Comparison of ENCODE assay signal across 1 cellular context in the genomic region with DNA sequence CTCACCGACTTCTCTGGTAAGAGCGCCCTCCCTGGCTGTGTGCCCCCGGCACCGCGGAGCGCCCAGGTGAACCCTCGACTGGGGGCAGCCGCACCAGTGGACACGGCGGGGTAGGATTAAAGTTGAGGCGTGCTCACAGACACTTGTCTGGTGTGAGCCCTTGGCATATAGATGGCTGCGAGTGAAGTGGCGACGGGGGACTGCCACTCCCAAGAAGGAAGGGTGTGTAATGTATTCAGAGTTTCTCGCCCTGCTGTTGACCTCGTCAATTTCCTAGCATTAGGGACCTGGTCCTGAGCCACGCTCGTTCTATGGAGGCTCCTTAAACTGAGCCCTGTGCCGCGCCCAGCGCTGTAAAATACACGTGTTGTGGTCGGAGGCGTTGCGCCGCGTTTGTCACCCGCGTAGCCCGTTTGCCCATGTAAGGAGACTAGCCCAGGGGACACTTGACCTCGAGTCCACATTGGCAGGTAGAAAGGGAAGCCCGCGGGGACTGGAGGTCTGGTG.
TF ChIP-seq lines count a peak whose summit lies in the region.

No MANE protein-coding gene starts in this region.

TF ChIP-seq in SK-N-SH, 30 proteins besides CTCF, POLR2A, EP300 and RAD21 (continued from another document):
- TF ChIP-seq, protein P1, sequence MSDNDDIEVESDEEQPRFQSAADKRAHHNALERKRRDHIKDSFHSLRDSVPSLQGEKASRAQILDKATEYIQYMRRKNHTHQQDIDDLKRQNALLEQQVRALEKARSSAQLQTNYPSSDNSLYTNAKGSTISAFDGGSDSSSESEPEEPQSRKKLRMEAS (IDR thresholded peaks at IDR 0.05; ENCODE audit: low read depth) = no peak
- TF ChIP-seq RFX5 (IDR thresholded peaks at IDR 0.05; ENCODE audit: low read length) (no peak), TEAD4 (IDR thresholded peaks at IDR 0.05; ENCODE audit: borderline replicate concordance, insufficient read depth) (no peak), MXI1 (IDR thresholded peaks at IDR 0.05; ENCODE audit: low read depth, low read length) (no peak), MEF2A (IDR thresholded peaks at IDR 0.05; ENCODE audit: borderline replicate concordance, low read depth) (no peak), TCF12 (IDR thresholded peaks at IDR 0.05) (no peak), TAF1 (IDR thresholded peaks at IDR 0.05; ENCODE audit: borderline replicate concordance, low read depth, low read length) (no peak)
- TF ChIP-seq, protein P2, sequence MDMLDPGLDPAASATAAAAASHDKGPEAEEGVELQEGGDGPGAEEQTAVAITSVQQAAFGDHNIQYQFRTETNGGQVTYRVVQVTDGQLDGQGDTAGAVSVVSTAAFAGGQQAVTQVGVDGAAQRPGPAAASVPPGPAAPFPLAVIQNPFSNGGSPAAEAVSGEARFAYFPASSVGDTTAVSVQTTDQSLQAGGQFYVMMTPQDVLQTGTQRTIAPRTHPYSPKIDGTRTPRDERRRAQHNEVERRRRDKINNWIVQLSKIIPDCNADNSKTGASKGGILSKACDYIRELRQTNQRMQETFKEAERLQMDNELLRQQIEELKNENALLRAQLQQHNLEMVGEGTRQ (IDR thresholded peaks at IDR 0.05; ENCODE audit: borderline replicate concordance, low read depth, low read length) = no peak
